19 cellular contexts compared by ENCODE assay signal in the genomic region with DNA sequence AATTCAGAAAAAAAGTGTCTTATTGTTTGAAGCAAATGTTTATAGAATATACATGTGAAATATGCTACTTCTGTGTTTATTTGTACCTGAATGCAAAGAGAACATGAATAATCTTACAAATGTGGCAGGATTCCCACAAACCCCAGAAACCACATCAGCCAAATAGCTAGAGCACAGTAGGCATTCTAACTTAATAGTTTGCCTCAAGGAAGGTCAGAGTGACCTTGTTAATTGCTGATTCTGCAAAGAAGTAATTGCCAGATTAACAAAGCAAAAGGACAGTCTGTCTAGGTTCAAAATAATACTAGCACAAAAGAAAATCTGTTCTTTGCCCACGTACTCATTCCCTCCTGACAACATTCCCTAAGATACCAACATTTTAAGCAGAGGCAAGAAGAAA.
DNase-seq lines count a peak whose midpoint lies in the region; ATAC-seq, FAIRE-seq and TF ChIP-seq lines count a peak whose summit lies in the region.
"Had no signal": no experiment of that assay in that cellular context is flagged by ENCODE, and none has a peak within 500 bp of the region (broad histone marks: within the 10 kb centered on the region; RNA-seq: fewer than 3 reads in every experiment).

No MANE protein-coding gene starts in this region.

- H3K4me2 ChIP-seq in IMR-90 (ENCODE audit: low read depth, low read length), result no peak overlapping the region
- no peak overlapping the region for H3K4me2 ChIP-seq in OCI-LY7 (ENCODE audit: low read length)
- H3K4me2 ChIP-seq: BLaER1, GM23338 had no signal

- H3K4me1 ChIP-seq in IMR-90 (ENCODE audit: control insufficient read depth, insufficient read depth, low read length) (no peaks in the 10 kb centered on the region), OCI-LY7 (ENCODE audit: insufficient read depth, low read length, poor library complexity, severe bottlenecking) (peaks cover 40% of the 10 kb centered on the region), esophagus muscularis mucosa (no peaks in the 10 kb centered on the region)
- H3K4me1 ChIP-seq: BLaER1 had no signal

- H3K14ac ChIP-seq in IMR-90 (replicated peaks; ENCODE audit: low read depth, low read length), result no peak overlapping the region

- DNase-seq in D721Med (ENCODE audit: insufficient read length, low spot score), result no peak
- DNase-seq in IMR-90, result no peak
- no peak for DNase-seq in OCI-LY7 (ENCODE audit: low spot score)
- peak; percentile 9 for DNase-seq in retina
- no peak for DNase-seq in activated CD4-positive, alpha-beta T cell treated with anti-CD3 and anti-CD28 coated beads for 48 hours
- DNase-seq in activated CD4-positive, alpha-beta memory T cell treated with anti-CD3 and anti-CD28 coated beads, Interleukin-2, amount 10 ng/mL, durations not matched to agents 7 days and 5 days, result no peak
- DNase-seq in esophagus muscularis mucosa (ENCODE audit: extremely low spot score), result no peak
- DNase-seq: 8988T; CD4-positive, alpha-beta memory T cell; DMS 273 treated with DMSO at 0.1 percent for 48 hours; DMS53; DND-41; EL; H9; KG1 had no signal

- BruUV-seq in IMR-90 (replicated peaks; lab: Mats Ljungman, UMichigan) (no TSS peak), OCI-LY7 (replicated peaks; lab: Mats Ljungman, UMichigan) (no TSS peak)

- intact Hi-C loops in IMR-90 (cut with micrococcal nuclease) (no loop called here), OCI-LY7 (cut with micrococcal nuclease; ENCODE audit: unreplicated experiment) (no loop called here), esophagus muscularis mucosa (cut with DNase I) (no loop called here)

- H3K36me3 ChIP-seq in IMR-90 (ENCODE audit: control insufficient read depth, insufficient read depth, low read length) (no peaks in the 10 kb centered on the region), OCI-LY7 (ENCODE audit: insufficient read depth, low read length) (no peaks in the 10 kb centered on the region), esophagus muscularis mucosa (no peaks in the 10 kb centered on the region)
- H3K36me3 ChIP-seq: BLaER1 had no signal

- in situ Hi-C loops in IMR-90 (cut with MboI; ENCODE audit: low sequenced_read_pairs), result no loop called here

- H3K27me3 ChIP-seq in IMR-90 (ENCODE audit: control insufficient read depth, insufficient read depth, low read length), result no peaks in the 10 kb centered on the region
- H3K27me3 ChIP-seq in esophagus muscularis mucosa, result no peaks in the 10 kb centered on the region
- H3K27me3 ChIP-seq: BLaER1 had no signal

- H3K4me3 Mint-ChIP-seq in activated CD4-positive, alpha-beta memory T cell treated with anti-CD3 and anti-CD28 coated beads, Interleukin-2, amount 10 ng/mL, durations not matched to agents 7 days and 5 days, result no peak overlapping the region
- H3K4me3 Mint-ChIP-seq: CD14-positive monocyte; CD4-positive, alpha-beta memory T cell; GM23338; H9 had no signal

- CTCF ChIA-PET in IMR-90 (lab: Yijun Ruan, JAX) (no interaction called here), OCI-LY7 (lab: Charles Lee; ENCODE audit: unreplicated experiment) (no interaction called here)
- CTCF ChIA-PET in activated CD4-positive, alpha-beta memory T cell treated with anti-CD3 and anti-CD28 coated beads, Interleukin-2, amount 10 ng/mL, durations not matched to agents 7 days and 5 days (lab: Charles Lee), result no interaction called here

- H3K4me3 ChIP-seq in IMR-90 (ENCODE audit: insufficient read depth, low read depth, low read length) (no peak overlapping the region), OCI-LY7 (ENCODE audit: low read depth, low read length, poor library complexity, severe bottlenecking) (no peak overlapping the region), esophagus muscularis mucosa (no peak overlapping the region)
- H3K4me3 ChIP-seq: BLaER1, GM23338 had no signal

- no peak overlapping the region for H3K27ac Mint-ChIP-seq in activated CD4-positive, alpha-beta memory T cell treated with anti-CD3 and anti-CD28 coated beads, Interleukin-2, amount 10 ng/mL, durations not matched to agents 7 days and 5 days
- H3K27ac Mint-ChIP-seq: CD14-positive monocyte; CD4-positive, alpha-beta memory T cell; GM23338; H9 had no signal

- H3K79me2 ChIP-seq in OCI-LY7 (ENCODE audit: insufficient read depth, low read depth, low read length), result no peaks in the 10 kb centered on the region

- no peak overlapping the region for H2AK9ac ChIP-seq in IMR-90 (replicated peaks; ENCODE audit: low read depth, low read length, poor library complexity)

- no peak overlapping the region for H4K91ac ChIP-seq in IMR-90 (ENCODE audit: insufficient read depth, low read depth, low read length)

- H3K18ac ChIP-seq in IMR-90 (ENCODE audit: low read depth, low read length), result no peak overlapping the region

- peaks cover 4% of the 10 kb centered on the region for H3K9me3 Mint-ChIP-seq in activated CD4-positive, alpha-beta memory T cell treated with anti-CD3 and anti-CD28 coated beads, Interleukin-2, amount 10 ng/mL, durations not matched to agents 7 days and 5 days
- H3K9me3 Mint-ChIP-seq: GM23338, H9 had no signal

- no peaks in the 10 kb centered on the region for H3K9me1 ChIP-seq in IMR-90 (ENCODE audit: insufficient read depth, low read length)

- H3K27ac ChIP-seq in IMR-90 (ENCODE audit: insufficient read depth, low read length) (no peak overlapping the region), OCI-LY7 (ENCODE audit: low read depth, low read length, poor library complexity, severe bottlenecking) (no peak overlapping the region), esophagus muscularis mucosa (replicated peaks in 1 of 4) (no peak overlapping the region)
- H3K27ac ChIP-seq: BLaER1 had no signal

- no peak overlapping the region for H2BK5ac ChIP-seq in IMR-90 (ENCODE audit: low read depth, low read length, poor library complexity, severe bottlenecking)

- H2AK5ac ChIP-seq in IMR-90 (ENCODE audit: low read depth, low read length), result no peak overlapping the region

- ATAC-seq in IMR-90 (ENCODE audit: low read depth), result no peak
- ATAC-seq: GM23338 had no signal

- no peaks in the 10 kb centered on the region for H4K20me1 ChIP-seq in IMR-90 (ENCODE audit: insufficient read depth, low read length)
- H4K20me1 ChIP-seq in OCI-LY7 (ENCODE audit: insufficient read depth, low read length), result no peaks in the 10 kb centered on the region
- H4K20me1 ChIP-seq: BLaER1 had no signal

- TF ChIP-seq RAD21 in IMR-90 (IDR thresholded peaks at IDR 0.05; ENCODE audit: low read length), result no peak

- no peak overlapping the region for H3K9ac ChIP-seq in IMR-90 (ENCODE audit: low read depth, low read length)
- H3K9ac ChIP-seq: BLaER1 had no signal

- no peak overlapping the region for H4K5ac ChIP-seq in IMR-90 (ENCODE audit: low read depth, low read length)

- H3K23ac ChIP-seq in IMR-90 (ENCODE audit: low read depth, low read length), result no peak overlapping the region

- FAIRE-seq in D721Med (lab: Jason Lieb, UNC), result peak; percentile 90
- FAIRE-seq: GM12891 had no signal

- TF ChIP-seq POLR2A in IMR-90 (IDR thresholded peaks at IDR 0.05; ENCODE audit: low read depth, low read length) (no peak), esophagus muscularis mucosa (IDR thresholded peaks at IDR 0.05; ENCODE audit: low read depth) (no peak)

- no peak overlapping the region for H3K56ac ChIP-seq in IMR-90 (ENCODE audit: extremely low read depth, insufficient read depth, low read length)

- H3K36me3 Mint-ChIP-seq in activated CD4-positive, alpha-beta memory T cell treated with anti-CD3 and anti-CD28 coated beads, Interleukin-2, amount 10 ng/mL, durations not matched to agents 7 days and 5 days (ENCODE audit: low read depth), result no peaks in the 10 kb centered on the region
- H3K36me3 Mint-ChIP-seq: CD14-positive monocyte; CD4-positive, alpha-beta memory T cell had no signal

- no CpG with 5 or more reads among the region's 1 CpG for WGBS in IMR-90 (ENCODE audit: extremely low coverage in 2 of 2, insufficient read length in 1 of 2), 2 experiments
- WGBS in esophagus muscularis mucosa, result 80% methylated on average over 1 of the region's 1 CpG

- no peaks in the 10 kb centered on the region for H3K27me3 Mint-ChIP-seq in activated CD4-positive, alpha-beta memory T cell treated with anti-CD3 and anti-CD28 coated beads, Interleukin-2, amount 10 ng/mL, durations not matched to agents 7 days and 5 days
- H3K27me3 Mint-ChIP-seq: CD4-positive, alpha-beta memory T cell had no signal

- H2BK15ac ChIP-seq in IMR-90 (ENCODE audit: low read depth, low read length), result no peak overlapping the region

- TF ChIP-seq CTCF in D721Med (IDR thresholded peaks at IDR 0.05; ENCODE audit: insufficient read depth, missing control alignments), result no peak
- TF ChIP-seq CTCF in IMR-90 (conservative IDR thresholded peaks at IDR 0.05; ENCODE audit: low read depth, low read length), result no peak
- TF ChIP-seq CTCF in OCI-LY7 (conservative IDR thresholded peaks at IDR 0.05; ENCODE audit: low read length), result no peak
- TF ChIP-seq CTCF in esophagus muscularis mucosa (IDR thresholded peaks at IDR 0.05), result no peak

- TF ChIP-seq EP300 in esophagus muscularis mucosa (IDR thresholded peaks at IDR 0.05), result no peak

- H2AFZ ChIP-seq in IMR-90 (replicated peaks; ENCODE audit: low read length, poor library complexity) (no peak overlapping the region), OCI-LY7 (ENCODE audit: low read length) (peak overlapping the region; percentile 3)
- H2AFZ ChIP-seq: GM23338 had no signal

- H2BK20ac ChIP-seq in IMR-90 (ENCODE audit: low read depth, low read length), result no peak overlapping the region

- no peak overlapping the region for H2BK120ac ChIP-seq in IMR-90 (ENCODE audit: low read depth, low read length)

- H3K9me3 ChIP-seq in IMR-90 (ENCODE audit: control insufficient read depth, insufficient read depth, low read length) (0 out of 2 replicates have a peak, but pooled peaks cover 2% of the 10 kb centered on the region), OCI-LY7 (ENCODE audit: low read length) (no peaks in the 10 kb centered on the region; the same call in 1 of the 2 replicates), esophagus muscularis mucosa (no peaks in the 10 kb centered on the region)
- H3K9me3 ChIP-seq: BLaER1 had no signal

- POLR2A ChIA-PET in IMR-90 (lab: Charles Lee; ENCODE audit: unreplicated experiment), result no interaction called here
- POLR2A ChIA-PET in OCI-LY7 (lab: Charles Lee), result no interaction called here
- POLR2A ChIA-PET in activated CD4-positive, alpha-beta memory T cell treated with anti-CD3 and anti-CD28 coated beads, Interleukin-2, amount 10 ng/mL, durations not matched to agents 7 days and 5 days (lab: Charles Lee), result no interaction called here

- H3K4me1 Mint-ChIP-seq in activated CD4-positive, alpha-beta memory T cell treated with anti-CD3 and anti-CD28 coated beads, Interleukin-2, amount 10 ng/mL, durations not matched to agents 7 days and 5 days, result no peaks in the 10 kb centered on the region
- H3K4me1 Mint-ChIP-seq: CD14-positive monocyte; CD4-positive, alpha-beta memory T cell had no signal

- H3K4ac ChIP-seq in IMR-90 (ENCODE audit: low read depth, low read length), result no peak overlapping the region

- H3K79me1 ChIP-seq in IMR-90 (ENCODE audit: low read depth in 1 of 2, low read length in 2 of 2), result no peaks in the 10 kb centered on the region

- dilution Hi-C loops in IMR-90 (cut with HindIII; ENCODE audit: low sequenced_read_pairs, unreplicated experiment), result no loop called here

- no peak overlapping the region for H4K8ac ChIP-seq in IMR-90 (ENCODE audit: low read depth in 2 of 2, low read length in 2 of 2)

- H3K9me2 ChIP-seq in OCI-LY7 (ENCODE audit: insufficient read depth, low read length), result no peaks in the 10 kb centered on the region

TF ChIP-seq in IMR-90, 13 proteins besides CTCF, POLR2A, EP300 and RAD21 (continues in another document):
- TF ChIP-seq MAFK (IDR thresholded peaks at IDR 0.05; ENCODE audit: low read depth, low read length), result 0 out of 2 replicates have a peak, but pooled peaks have one; percentile 5
